15 cellular contexts compared by ENCODE assay signal in genomic region chr10:12051241-12051640, GRCh38. TPM values are rescaled to one million over a fixed set of nuclear protein-coding genes. Genes with fewer than 3 reads are reported as not detected.
A peak's percentile ranks its signal among the peaks of the same experiment; 100 is the strongest.
DNase-seq lines count a peak whose midpoint lies in the region; ATAC-seq and TF ChIP-seq lines count a peak whose summit lies in the region.
"Had no signal": no experiment of that assay in that cellular context is flagged by ENCODE, and none has a peak within 500 bp of the region (broad histone marks: within the 10 kb centered on the region; RNA-seq: fewer than 3 reads in every experiment).

No MANE protein-coding gene starts in this region.

- intact Hi-C loops in lower lobe of right lung (cut with DNase I): no loop called here

- no peak overlapping the region for H3K9ac ChIP-seq in BLaER1 treated with 17β-estradiol and CSF1 and Interleukin-3, amounts not matched to agents 10 nM and 100 nM
- H3K9ac ChIP-seq in OCI-LY3 (ENCODE audit: low read length): peak overlapping the region; percentile 37; the same call in 1 of the 2 replicates

- H3K4me3 ChIP-seq in BLaER1 treated with 17β-estradiol and CSF1 and Interleukin-3, amounts not matched to agents 10 nM and 100 nM: no peak overlapping the region
- H3K4me3 ChIP-seq in OCI-LY3 (ENCODE audit: low read length) (no peak overlapping the region), lower lobe of right lung (no peak overlapping the region), SJCRH30 (no peak overlapping the region)
- H3K4me3 ChIP-seq: prostate gland had no signal

- DNase-seq in KBM-7 (peak; percentile 78), lower lobe of right lung (no peak), NCI-H2107 treated with DMSO at 0.1 percent for 48 hours (lab: John Stamatoyannopoulos, UW; ENCODE audit: unreplicated experiment) (no peak), left lobe of liver (ENCODE audit: low spot score) (no peak), 8988T (no peak), SJCRH30 (no peak)
- DNase-seq: activated CD4-positive, alpha-beta T cell treated with anti-CD3 and anti-CD28 coated beads, Interleukin-2, amount 50 U/mL, for 4 hours; effector memory CD4-positive, alpha-beta T cell; hippocampal formation; kidney glomerular epithelial cell; NCI-H2081 treated with DMSO at 0.1 percent for 48 hours; stimulated activated naive CD4-positive, alpha-beta T cell treated with Interleukin-2 at 50 U/mL for 16 hours had no signal

- peak overlapping the region in 10 of 11 experiments; percentile 4 to 61 (median 28); a peak in 15 of 22 replicates for H3K4me2 ChIP-seq in BLaER1 treated with 17β-estradiol and CSF1 and Interleukin-3, amounts not matched to agents 10 nM and 100 nM
- H3K4me2 ChIP-seq in OCI-LY3 (ENCODE audit: low read length): peak overlapping the region; percentile 22

- in situ Hi-C loops in KBM-7 (cut with MboI; ENCODE audit: low pct_unique_long_range_greater_than_20kb, low sequenced_read_pairs): no loop called here

- H3K4me1 ChIP-seq in BLaER1 treated with 17β-estradiol and CSF1 and Interleukin-3, amounts not matched to agents 10 nM and 100 nM: peaks cover 6 to 21% (median 9%) of the 10 kb centered on the region in 10 experiments; a peak in 14 of 20 replicates
- H3K4me1 ChIP-seq in OCI-LY3 (ENCODE audit: low read length) (peaks cover 61% of the 10 kb centered on the region), lower lobe of right lung (peaks cover 10% of the 10 kb centered on the region), SJCRH30 (no peaks in the 10 kb centered on the region)
- H3K4me1 ChIP-seq: prostate gland had no signal

- no peak for TF ChIP-seq CTCF in OCI-LY3 (IDR thresholded peaks at IDR 0.05; ENCODE audit: low read depth, low read length)
- no peak for TF ChIP-seq CTCF in lower lobe of right lung (IDR thresholded peaks at IDR 0.05)

- H3K9me3 ChIP-seq in BLaER1 treated with 17β-estradiol and CSF1 and Interleukin-3, amounts not matched to agents 10 nM and 100 nM (replicated peaks in 1 of 11): no peaks in the 10 kb centered on the region
- no peaks in the 10 kb centered on the region for H3K9me3 ChIP-seq in OCI-LY3 (ENCODE audit: insufficient read depth, low read length)
- H3K9me3 ChIP-seq in lower lobe of right lung: no peaks in the 10 kb centered on the region
- H3K9me3 ChIP-seq in SJCRH30 (replicated peaks): no peaks in the 10 kb centered on the region
- H3K9me3 ChIP-seq: prostate gland had no signal

- H2AFZ ChIP-seq in OCI-LY3 (ENCODE audit: low read depth, low read length): peak overlapping the region; percentile 90

- no peaks in the 10 kb centered on the region for H4K20me1 ChIP-seq in BLaER1 treated with 17β-estradiol and CSF1 and Interleukin-3, amounts not matched to agents 10 nM and 100 nM
- H4K20me1 ChIP-seq in OCI-LY3 (ENCODE audit: insufficient read depth, low read length): no peaks in the 10 kb centered on the region

- ATAC-seq in lower lobe of right lung (peak in 1 of 2 donors; percentile 28), left lobe of liver (no peak)

- H3K79me2 ChIP-seq in OCI-LY3 (ENCODE audit: low read length): no peaks in the 10 kb centered on the region

- H3K36me3 ChIP-seq in BLaER1 treated with 17β-estradiol and CSF1 and Interleukin-3, amounts not matched to agents 10 nM and 100 nM: no peaks in the 10 kb centered on the region
- H3K36me3 ChIP-seq in OCI-LY3 (replicated peaks; ENCODE audit: low read depth, low read length) (no peaks in the 10 kb centered on the region), lower lobe of right lung (no peaks in the 10 kb centered on the region), SJCRH30 (no peaks in the 10 kb centered on the region)
- H3K36me3 ChIP-seq: prostate gland had no signal

- H3K27me3 ChIP-seq in BLaER1 treated with 17β-estradiol and CSF1 and Interleukin-3, amounts not matched to agents 10 nM and 100 nM: no peaks in the 10 kb centered on the region
- H3K27me3 ChIP-seq in OCI-LY3 (ENCODE audit: low read depth, low read length): no peaks in the 10 kb centered on the region
- H3K27me3 ChIP-seq in lower lobe of right lung (ENCODE audit: low read depth): no peaks in the 10 kb centered on the region
- no peaks in the 10 kb centered on the region for H3K27me3 ChIP-seq in SJCRH30

- peak overlapping the region in 8 of 11 experiments; percentile 14 to 57 (median 46); a peak in 13 of 22 replicates for H3K27ac ChIP-seq in BLaER1 treated with 17β-estradiol and CSF1 and Interleukin-3, amounts not matched to agents 10 nM and 100 nM
- H3K27ac ChIP-seq in OCI-LY3 (ENCODE audit: low read length) (peak overlapping the region; percentile 71), lower lobe of right lung (peak overlapping the region; percentile 46), SJCRH30 (no peak overlapping the region)
- H3K27ac ChIP-seq: prostate gland had no signal

RNA-seq across cellular contexts. Expression of gene UPF2, which starts 8.6 kb away (rescaled TPM):
- total RNA-seq in lower lobe of right lung (21.0 TPM), left lobe of liver (9.3 TPM)
- 21.8 and 22.9 TPM in 2 replicates for total RNA-seq in SJCRH30 (2014; rRNA removed; shearing (Covaris generic))

RNA-seq across cellular contexts. Expression of gene DHTKD1, which starts 17.5 kb away (rescaled TPM):
- total RNA-seq in lower lobe of right lung (21.7 TPM), left lobe of liver (171 TPM)
- total RNA-seq in SJCRH30 (2014; rRNA removed; shearing (Covaris generic)): 24.4 and 27.4 TPM in 2 replicates
